15 cellular contexts compared by ENCODE assay signal in genomic region chr4:174613979-174614378, GRCh38.
"Had no signal": no experiment of that assay in that cellular context is flagged by ENCODE, and none has a peak within 500 bp of the region (broad histone marks: within the 10 kb centered on the region; RNA-seq: fewer than 3 reads in every experiment).

No MANE protein-coding gene starts in this region.

- H3K4me1 Mint-ChIP-seq: activated CD4-positive, alpha-beta T cell treated with anti-CD3 and anti-CD28 coated beads, Interleukin-2, amount 10 ng/mL, durations not matched to agents 7 days and 5 days had no signal

- H3K9me3 ChIP-seq: adrenal gland, colonic mucosa had no signal

- H3K27ac Mint-ChIP-seq: activated CD4-positive, alpha-beta T cell treated with anti-CD3 and anti-CD28 coated beads, Interleukin-2, amount 10 ng/mL, durations not matched to agents 7 days and 5 days; activated T-helper 2 cell treated with anti-CD3 and anti-CD28 coated beads, Interferon-gamma antibody, Interleukin-2, Interleukin-4, amounts not matched to agents 10 μg/mL and 5 μg/mL and 100 μg/mL, durations not matched to agents 14 hours and 24 hours and 36 hours; T-helper 2 cell treated with Interferon-gamma antibody and Interleukin-4, amounts not matched to agents 5 μg/mL and 100 μg/mL, for 36 hours; type B pancreatic cell had no signal

- H3K36me3 Mint-ChIP-seq: type B pancreatic cell had no signal

- H3K4me3 ChIP-seq: adrenal gland, colonic mucosa, left lung, sigmoid colon had no signal

- H3K4me3 Mint-ChIP-seq: activated CD4-positive, alpha-beta T cell treated with anti-CD3 and anti-CD28 coated beads, Interleukin-2, amount 10 ng/mL, durations not matched to agents 7 days and 5 days; T-helper 2 cell treated with Interferon-gamma antibody and Interleukin-4, amounts not matched to agents 5 μg/mL and 100 μg/mL, for 36 hours; type B pancreatic cell had no signal

- H3K36me3 ChIP-seq: adrenal gland, colonic mucosa, left lung, sigmoid colon had no signal

- H3K4me1 ChIP-seq: adrenal gland, colonic mucosa, sigmoid colon had no signal

- H3K27me3 Mint-ChIP-seq: activated CD4-positive, alpha-beta T cell treated with anti-CD3 and anti-CD28 coated beads, Interleukin-2, amount 10 ng/mL, durations not matched to agents 7 days and 5 days; type B pancreatic cell had no signal

- H3K27ac ChIP-seq: adrenal gland, colonic mucosa, sigmoid colon had no signal

- H3K27me3 ChIP-seq: adrenal gland, colonic mucosa, left lung, sigmoid colon had no signal

- ATAC-seq: left lung had no signal

- DNase-seq: activated CD4-positive, alpha-beta T cell treated with anti-CD3 and anti-CD28 coated beads, Interleukin-2, amount 10 ng/mL, durations not matched to agents 7 days and 5 days; activated CD8-positive, alpha-beta memory T cell treated with anti-CD3 and anti-CD28 coated beads for 24 hours; activated naive CD4-positive, alpha-beta T cell treated with anti-CD3 and anti-CD28 coated beads, Interleukin-2, amount 50 U/mL, for 16 hours; adrenal gland; colonic mucosa; effector CD4-positive, alpha-beta T cell; foreskin melanocyte; left lung; mesenchymal stem cell; sigmoid colon; stimulated activated CD4-positive, alpha-beta T cell treated with anti-CD3 and anti-CD28 coated beads, Interleukin-12 subunit alpha, Interleukin-12 subunit beta, amount 100 ng/mL, for 4 hours; stimulated activated naive CD4-positive, alpha-beta T cell treated with Interleukin-2 at 50 U/mL for 16 hours had no signal
